In the genomic region with DNA sequence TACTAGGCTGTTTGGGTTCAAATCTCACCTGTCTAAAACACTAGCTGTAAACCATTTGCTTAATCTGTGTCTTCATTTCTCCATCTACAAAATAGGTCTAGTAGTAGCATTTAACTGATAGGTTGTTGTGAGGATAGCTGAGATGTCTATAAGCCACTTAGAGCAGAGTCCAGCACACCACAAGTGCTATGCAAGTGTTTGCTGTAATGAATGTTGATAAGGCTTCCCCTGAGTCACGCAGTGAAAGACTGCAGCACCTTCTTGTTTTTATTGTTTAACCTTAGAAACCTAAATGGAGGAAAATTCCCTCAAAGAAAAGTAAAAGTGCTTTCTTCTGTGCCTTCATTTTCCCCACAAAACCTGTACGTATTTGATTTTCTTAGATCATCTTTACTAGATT, we compare ENCODE assay signal across 1 cellular context.
TF ChIP-seq lines count a peak whose summit lies in the region.

No MANE protein-coding gene starts in this region.

TF ChIP-seq in K562, 482 proteins besides CTCF, POLR2A, EP300 and RAD21 (continued from another document and continues in another):
- TF ChIP-seq, protein P1, sequence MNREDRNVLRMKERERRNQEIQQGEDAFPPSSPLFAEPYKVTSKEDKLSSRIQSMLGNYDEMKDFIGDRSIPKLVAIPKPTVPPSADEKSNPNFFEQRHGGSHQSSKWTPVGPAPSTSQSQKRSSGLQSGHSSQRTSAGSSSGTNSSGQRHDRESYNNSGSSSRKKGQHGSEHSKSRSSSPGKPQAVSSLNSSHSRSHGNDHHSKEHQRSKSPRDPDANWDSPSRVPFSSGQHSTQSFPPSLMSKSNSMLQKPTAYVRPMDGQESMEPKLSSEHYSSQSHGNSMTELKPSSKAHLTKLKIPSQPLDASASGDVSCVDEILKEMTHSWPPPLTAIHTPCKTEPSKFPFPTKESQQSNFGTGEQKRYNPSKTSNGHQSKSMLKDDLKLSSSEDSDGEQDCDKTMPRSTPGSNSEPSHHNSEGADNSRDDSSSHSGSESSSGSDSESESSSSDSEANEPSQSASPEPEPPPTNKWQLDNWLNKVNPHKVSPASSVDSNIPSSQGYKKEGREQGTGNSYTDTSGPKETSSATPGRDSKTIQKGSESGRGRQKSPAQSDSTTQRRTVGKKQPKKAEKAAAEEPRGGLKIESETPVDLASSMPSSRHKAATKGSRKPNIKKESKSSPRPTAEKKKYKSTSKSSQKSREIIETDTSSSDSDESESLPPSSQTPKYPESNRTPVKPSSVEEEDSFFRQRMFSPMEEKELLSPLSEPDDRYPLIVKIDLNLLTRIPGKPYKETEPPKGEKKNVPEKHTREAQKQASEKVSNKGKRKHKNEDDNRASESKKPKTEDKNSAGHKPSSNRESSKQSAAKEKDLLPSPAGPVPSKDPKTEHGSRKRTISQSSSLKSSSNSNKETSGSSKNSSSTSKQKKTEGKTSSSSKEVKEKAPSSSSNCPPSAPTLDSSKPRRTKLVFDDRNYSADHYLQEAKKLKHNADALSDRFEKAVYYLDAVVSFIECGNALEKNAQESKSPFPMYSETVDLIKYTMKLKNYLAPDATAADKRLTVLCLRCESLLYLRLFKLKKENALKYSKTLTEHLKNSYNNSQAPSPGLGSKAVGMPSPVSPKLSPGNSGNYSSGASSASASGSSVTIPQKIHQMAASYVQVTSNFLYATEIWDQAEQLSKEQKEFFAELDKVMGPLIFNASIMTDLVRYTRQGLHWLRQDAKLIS (CRISPR knock-in tag; IDR thresholded peaks at IDR 0.05), result no peak
- TF ChIP-seq MAFK (IDR thresholded peaks at IDR 0.05; ENCODE audit: low read length), result peak; percentile 29; the same call in 1 of the 2 replicates
- 0 out of 4 replicates have a peak, but pooled peaks of 1 of the 2 experiments have one; percentile 33 for TF ChIP-seq FOXK2 (conservative IDR thresholded peaks at IDR 0.05 in 1 of 2, IDR thresholded peaks at IDR 0.05 in 1 of 2; ENCODE audit: low read depth in 2 of 2)
- 0 out of 2 replicates have a peak, but pooled peaks have one; percentile 21 for TF ChIP-seq JUND (IDR thresholded peaks at IDR 0.05; ENCODE audit: borderline replicate concordance, low read depth, low read length)
- peak; percentile 48; the same call in 1 of the 3 replicates for TF ChIP-seq JUND (tag; IDR thresholded peaks at IDR 0.05; ENCODE audit: borderline replicate concordance, low read depth, low read length)
- TF ChIP-seq, protein P2, sequence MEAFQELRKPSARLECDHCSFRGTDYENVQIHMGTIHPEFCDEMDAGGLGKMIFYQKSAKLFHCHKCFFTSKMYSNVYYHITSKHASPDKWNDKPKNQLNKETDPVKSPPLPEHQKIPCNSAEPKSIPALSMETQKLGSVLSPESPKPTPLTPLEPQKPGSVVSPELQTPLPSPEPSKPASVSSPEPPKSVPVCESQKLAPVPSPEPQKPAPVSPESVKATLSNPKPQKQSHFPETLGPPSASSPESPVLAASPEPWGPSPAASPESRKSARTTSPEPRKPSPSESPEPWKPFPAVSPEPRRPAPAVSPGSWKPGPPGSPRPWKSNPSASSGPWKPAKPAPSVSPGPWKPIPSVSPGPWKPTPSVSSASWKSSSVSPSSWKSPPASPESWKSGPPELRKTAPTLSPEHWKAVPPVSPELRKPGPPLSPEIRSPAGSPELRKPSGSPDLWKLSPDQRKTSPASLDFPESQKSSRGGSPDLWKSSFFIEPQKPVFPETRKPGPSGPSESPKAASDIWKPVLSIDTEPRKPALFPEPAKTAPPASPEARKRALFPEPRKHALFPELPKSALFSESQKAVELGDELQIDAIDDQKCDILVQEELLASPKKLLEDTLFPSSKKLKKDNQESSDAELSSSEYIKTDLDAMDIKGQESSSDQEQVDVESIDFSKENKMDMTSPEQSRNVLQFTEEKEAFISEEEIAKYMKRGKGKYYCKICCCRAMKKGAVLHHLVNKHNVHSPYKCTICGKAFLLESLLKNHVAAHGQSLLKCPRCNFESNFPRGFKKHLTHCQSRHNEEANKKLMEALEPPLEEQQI (IDR thresholded peaks at IDR 0.05), result no peak
- TF ChIP-seq KLF6 (CRISPR knock-in tag; IDR thresholded peaks at IDR 0.05; ENCODE audit: borderline replicate concordance), result no peak
- TF ChIP-seq HMG20B (CRISPR knock-in tag; IDR thresholded peaks at IDR 0.05), result no peak
- no peak for TF ChIP-seq ZNF57 (CRISPR knock-in tag; IDR thresholded peaks at IDR 0.05)
- peak; percentile 68 for TF ChIP-seq NFE2 (IDR thresholded peaks at IDR 0.05; ENCODE audit: low read depth)
- no peak for TF ChIP-seq ARID2 (IDR thresholded peaks at IDR 0.05)
- TF ChIP-seq ZNF384 (IDR thresholded peaks at IDR 0.05; ENCODE audit: low read depth, low read length), result no peak
- TF ChIP-seq POLR2AphosphoS2 (IDR thresholded peaks at IDR 0.05; ENCODE audit: low read length), result no peak
- TF ChIP-seq ARID1B (IDR thresholded peaks at IDR 0.05), result peak; percentile 44; the same call in 1 of the 2 replicates
- no peak for TF ChIP-seq LCOR (CRISPR knock-in tag; IDR thresholded peaks at IDR 0.05)
- TF ChIP-seq ZNF766 (CRISPR knock-in tag; conservative IDR thresholded peaks at IDR 0.05), result no peak
- no peak for TF ChIP-seq SLC30A9 (CRISPR knock-in tag; IDR thresholded peaks at IDR 0.05)
- TF ChIP-seq, protein P3, sequence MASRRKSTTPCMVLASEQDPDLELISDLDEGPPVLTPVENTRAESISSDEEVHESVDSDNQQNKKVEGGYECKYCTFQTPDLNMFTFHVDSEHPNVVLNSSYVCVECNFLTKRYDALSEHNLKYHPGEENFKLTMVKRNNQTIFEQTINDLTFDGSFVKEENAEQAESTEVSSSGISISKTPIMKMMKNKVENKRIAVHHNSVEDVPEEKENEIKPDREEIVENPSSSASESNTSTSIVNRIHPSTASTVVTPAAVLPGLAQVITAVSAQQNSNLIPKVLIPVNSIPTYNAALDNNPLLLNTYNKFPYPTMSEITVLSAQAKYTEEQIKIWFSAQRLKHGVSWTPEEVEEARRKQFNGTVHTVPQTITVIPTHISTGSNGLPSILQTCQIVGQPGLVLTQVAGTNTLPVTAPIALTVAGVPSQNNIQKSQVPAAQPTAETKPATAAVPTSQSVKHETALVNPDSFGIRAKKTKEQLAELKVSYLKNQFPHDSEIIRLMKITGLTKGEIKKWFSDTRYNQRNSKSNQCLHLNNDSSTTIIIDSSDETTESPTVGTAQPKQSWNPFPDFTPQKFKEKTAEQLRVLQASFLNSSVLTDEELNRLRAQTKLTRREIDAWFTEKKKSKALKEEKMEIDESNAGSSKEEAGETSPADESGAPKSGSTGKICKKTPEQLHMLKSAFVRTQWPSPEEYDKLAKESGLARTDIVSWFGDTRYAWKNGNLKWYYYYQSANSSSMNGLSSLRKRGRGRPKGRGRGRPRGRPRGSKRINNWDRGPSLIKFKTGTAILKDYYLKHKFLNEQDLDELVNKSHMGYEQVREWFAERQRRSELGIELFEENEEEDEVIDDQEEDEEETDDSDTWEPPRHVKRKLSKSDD (conservative IDR thresholded peaks at IDR 0.05; ENCODE audit: low read length), result no peak
- TF ChIP-seq ZNF165 (CRISPR knock-in tag; IDR thresholded peaks at IDR 0.05; ENCODE audit: borderline replicate concordance), result no peak
- TF ChIP-seq, protein P4, sequence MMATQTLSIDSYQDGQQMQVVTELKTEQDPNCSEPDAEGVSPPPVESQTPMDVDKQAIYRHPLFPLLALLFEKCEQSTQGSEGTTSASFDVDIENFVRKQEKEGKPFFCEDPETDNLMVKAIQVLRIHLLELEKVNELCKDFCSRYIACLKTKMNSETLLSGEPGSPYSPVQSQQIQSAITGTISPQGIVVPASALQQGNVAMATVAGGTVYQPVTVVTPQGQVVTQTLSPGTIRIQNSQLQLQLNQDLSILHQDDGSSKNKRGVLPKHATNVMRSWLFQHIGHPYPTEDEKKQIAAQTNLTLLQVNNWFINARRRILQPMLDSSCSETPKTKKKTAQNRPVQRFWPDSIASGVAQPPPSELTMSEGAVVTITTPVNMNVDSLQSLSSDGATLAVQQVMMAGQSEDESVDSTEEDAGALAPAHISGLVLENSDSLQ (IDR thresholded peaks at IDR 0.05), result no peak
- TF ChIP-seq, protein P5, sequence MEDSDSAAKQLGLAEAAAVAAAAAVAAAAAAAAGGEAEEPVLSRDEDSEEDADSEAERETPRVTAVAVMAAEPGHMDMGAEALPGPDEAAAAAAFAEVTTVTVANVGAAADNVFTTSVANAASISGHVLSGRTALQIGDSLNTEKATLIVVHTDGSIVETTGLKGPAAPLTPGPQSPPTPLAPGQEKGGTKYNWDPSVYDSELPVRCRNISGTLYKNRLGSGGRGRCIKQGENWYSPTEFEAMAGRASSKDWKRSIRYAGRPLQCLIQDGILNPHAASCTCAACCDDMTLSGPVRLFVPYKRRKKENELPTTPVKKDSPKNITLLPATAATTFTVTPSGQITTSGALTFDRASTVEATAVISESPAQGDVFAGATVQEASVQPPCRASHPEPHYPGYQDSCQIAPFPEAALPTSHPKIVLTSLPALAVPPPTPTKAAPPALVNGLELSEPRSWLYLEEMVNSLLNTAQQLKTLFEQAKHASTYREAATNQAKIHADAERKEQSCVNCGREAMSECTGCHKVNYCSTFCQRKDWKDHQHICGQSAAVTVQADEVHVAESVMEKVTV (CRISPR knock-in tag; IDR thresholded peaks at IDR 0.05), result no peak
- TF ChIP-seq, protein P6, sequence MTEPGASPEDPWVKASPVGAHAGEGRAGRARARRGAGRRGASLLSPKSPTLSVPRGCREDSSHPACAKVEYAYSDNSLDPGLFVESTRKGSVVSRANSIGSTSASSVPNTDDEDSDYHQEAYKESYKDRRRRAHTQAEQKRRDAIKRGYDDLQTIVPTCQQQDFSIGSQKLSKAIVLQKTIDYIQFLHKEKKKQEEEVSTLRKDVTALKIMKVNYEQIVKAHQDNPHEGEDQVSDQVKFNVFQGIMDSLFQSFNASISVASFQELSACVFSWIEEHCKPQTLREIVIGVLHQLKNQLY (CRISPR knock-in tag; conservative IDR thresholded peaks at IDR 0.05), result no peak
- TF ChIP-seq, protein P7, sequence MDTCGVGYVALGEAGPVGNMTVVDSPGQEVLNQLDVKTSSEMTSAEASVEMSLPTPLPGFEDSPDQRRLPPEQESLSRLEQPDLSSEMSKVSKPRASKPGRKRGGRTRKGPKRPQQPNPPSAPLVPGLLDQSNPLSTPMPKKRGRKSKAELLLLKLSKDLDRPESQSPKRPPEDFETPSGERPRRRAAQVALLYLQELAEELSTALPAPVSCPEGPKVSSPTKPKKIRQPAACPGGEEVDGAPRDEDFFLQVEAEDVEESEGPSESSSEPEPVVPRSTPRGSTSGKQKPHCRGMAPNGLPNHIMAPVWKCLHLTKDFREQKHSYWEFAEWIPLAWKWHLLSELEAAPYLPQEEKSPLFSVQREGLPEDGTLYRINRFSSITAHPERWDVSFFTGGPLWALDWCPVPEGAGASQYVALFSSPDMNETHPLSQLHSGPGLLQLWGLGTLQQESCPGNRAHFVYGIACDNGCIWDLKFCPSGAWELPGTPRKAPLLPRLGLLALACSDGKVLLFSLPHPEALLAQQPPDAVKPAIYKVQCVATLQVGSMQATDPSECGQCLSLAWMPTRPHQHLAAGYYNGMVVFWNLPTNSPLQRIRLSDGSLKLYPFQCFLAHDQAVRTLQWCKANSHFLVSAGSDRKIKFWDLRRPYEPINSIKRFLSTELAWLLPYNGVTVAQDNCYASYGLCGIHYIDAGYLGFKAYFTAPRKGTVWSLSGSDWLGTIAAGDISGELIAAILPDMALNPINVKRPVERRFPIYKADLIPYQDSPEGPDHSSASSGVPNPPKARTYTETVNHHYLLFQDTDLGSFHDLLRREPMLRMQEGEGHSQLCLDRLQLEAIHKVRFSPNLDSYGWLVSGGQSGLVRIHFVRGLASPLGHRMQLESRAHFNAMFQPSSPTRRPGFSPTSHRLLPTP (IDR thresholded peaks at IDR 0.05; ENCODE audit: borderline replicate concordance, extremely low read depth, insufficient read length), result no peak
